21 cellular contexts compared by ENCODE assay signal in genomic region chr13:26305676-26306075, GRCh38. TPM values are rescaled to one million over a fixed set of nuclear protein-coding genes. Genes with fewer than 3 reads are reported as not detected.
A peak's percentile ranks its signal among the peaks of the same experiment; 100 is the strongest.
DNase-seq lines count a peak whose midpoint lies in the region; ATAC-seq, FAIRE-seq and TF ChIP-seq lines count a peak whose summit lies in the region.
"Had no signal": no experiment of that assay in that cellular context is flagged by ENCODE, and none has a peak within 500 bp of the region (broad histone marks: within the 10 kb centered on the region; RNA-seq: fewer than 3 reads in every experiment).

No MANE protein-coding gene starts in this region.

- H3K9me1 ChIP-seq in K562 (ENCODE audit: control insufficient read depth, insufficient read depth, low read length): no peaks in the 10 kb centered on the region

- DNase-seq in activated T-cell treated with anti-CD3 and anti-CD28 coated beads, Interleukin-2, amount 50 U/mL, for 72 hours: no peak
- no peak for DNase-seq in activated T-cell treated with anti-CD3 and anti-CD28 coated beads for 4 hours
- DNase-seq in natural killer cell: no peak
- DNase-seq in natural killer cell treated with Interleukin-12 subunit alpha and Interleukin-12 subunit beta and Interleukin-15 and Interleukin-18, amount 100 ng/mL, for 72 hours (ENCODE audit: low spot score): no peak
- no peak for DNase-seq in K562 (ENCODE audit: extremely low read depth in 1 of 4, low spot score in 3 of 4)
- no peak for DNase-seq in small intestine
- no peak for DNase-seq in osteoblast (ENCODE audit: insufficient read length, low spot score, missing footprints)
- DNase-seq: AML-193; Caco-2; Calu3; CD4-positive, alpha-beta T cell; CD8-positive, alpha-beta T cell; DMS79 treated with DMSO at 0.1 percent for 48 hours; GF-D8 had no signal

- peaks cover 23% of the 10 kb centered on the region for H3K4me1 Mint-ChIP-seq in activated T-cell treated with anti-CD3 and anti-CD28 coated beads, Interleukin-2, amount 50 U/mL, for 72 hours (ENCODE audit: low read depth)
- H3K4me1 Mint-ChIP-seq in natural killer cell: peaks cover 42 to 65% of the 10 kb centered on the region in 2 donors
- peaks cover 23 to 30% of the 10 kb centered on the region in 2 donors for H3K4me1 Mint-ChIP-seq in natural killer cell treated with Interleukin-12 subunit alpha and Interleukin-12 subunit beta and Interleukin-15 and Interleukin-18, amount 100 ng/mL, for 72 hours (ENCODE audit: low read depth in 2 of 2)

- H4K20me1 ChIP-seq in K562 (replicated peaks; ENCODE audit: control insufficient read depth, insufficient read depth, low read length) (no peaks in the 10 kb centered on the region; the same call in 1 of the 2 replicates), osteoblast (ENCODE audit: insufficient read depth, low read length) (peaks cover 3% of the 10 kb centered on the region)

- intact Hi-C loops in natural killer cell (cut with micrococcal nuclease) (no loop called here), K562 (cut with micrococcal nuclease) (no loop called here)

- POLR2A ChIA-PET in K562 (lab: Yijun Ruan, JAX): no interaction called here

- TF ChIP-seq CTCF in natural killer cell (IDR thresholded peaks at IDR 0.05) (no peak), K562 (IDR thresholded peaks at IDR 0.05 in 2 of 3, conservative IDR thresholded peaks at IDR 0.05 in 1 of 3; ENCODE audit: insufficient read depth in 2 of 3, low read depth in 1 of 3, low read length in 3 of 3) (no peak), osteoblast (IDR thresholded peaks at IDR 0.05; ENCODE audit: extremely low read depth, low read depth, low read length) (no peak)

- H3K27ac Mint-ChIP-seq in activated T-cell treated with anti-CD3 and anti-CD28 coated beads, Interleukin-2, amount 50 U/mL, for 72 hours: peak overlapping the region; percentile 88
- peak overlapping the region in 1 of 2 donors; percentile 7 for H3K27ac Mint-ChIP-seq in natural killer cell
- no peak overlapping the region for H3K27ac Mint-ChIP-seq in natural killer cell treated with Interleukin-12 subunit alpha and Interleukin-12 subunit beta and Interleukin-15 and Interleukin-18, amount 100 ng/mL, for 72 hours
- H3K27ac Mint-ChIP-seq: B cell; CD4-positive, alpha-beta T cell; CD8-positive, alpha-beta T cell had no signal

- H2AFZ ChIP-seq in K562 (ENCODE audit: low read depth, low read length): no peak overlapping the region
- H2AFZ ChIP-seq in osteoblast (ENCODE audit: low read length): no peak overlapping the region

- H3K27me3 ChIP-seq in K562 (ENCODE audit: control insufficient read depth in 2 of 2, insufficient read depth in 2 of 2, low read length in 2 of 2): no peaks in the 10 kb centered on the region
- H3K27me3 ChIP-seq in small intestine (ENCODE audit: control insufficient read depth in 2 of 2, insufficient read depth in 2 of 2, low read length in 2 of 2): no peaks in the 10 kb centered on the region
- H3K27me3 ChIP-seq in osteoblast (ENCODE audit: insufficient read depth, low read length): no peaks in the 10 kb centered on the region
- H3K27me3 ChIP-seq: BLaER1 treated with 17β-estradiol and CSF1 and Interleukin-3, amounts not matched to agents 10 nM and 100 nM had no signal

- H3K4me3 ChIP-seq in K562 (no peak overlapping the region), small intestine (ENCODE audit: low read depth in 1 of 2, low read length in 2 of 2) (no peak overlapping the region), osteoblast (ENCODE audit: insufficient read depth, low read length) (no peak overlapping the region)
- H3K4me3 ChIP-seq: A549; BLaER1 treated with 17β-estradiol and CSF1 and Interleukin-3, amounts not matched to agents 10 nM and 100 nM had no signal

- peaks cover 0 to 4% of the 10 kb centered on the region in 2 donors for H3K36me3 Mint-ChIP-seq in activated T-cell treated with anti-CD3 and anti-CD28 coated beads, Interleukin-2, amount 50 U/mL, for 72 hours (ENCODE audit: insufficient read depth in 2 of 2)
- H3K36me3 Mint-ChIP-seq in natural killer cell: no peaks in the 10 kb centered on the region
- no peaks in the 10 kb centered on the region for H3K36me3 Mint-ChIP-seq in natural killer cell treated with Interleukin-12 subunit alpha and Interleukin-12 subunit beta and Interleukin-15 and Interleukin-18, amount 100 ng/mL, for 72 hours

- no peaks in the 10 kb centered on the region for H3K9me3 ChIP-seq in K562 (replicated peaks; ENCODE audit: control insufficient read depth, insufficient read depth, low read depth, low read length)
- H3K9me3 ChIP-seq in small intestine (ENCODE audit: control insufficient read depth, low read depth): no peaks in the 10 kb centered on the region
- no peaks in the 10 kb centered on the region for H3K9me3 ChIP-seq in osteoblast (ENCODE audit: low read depth, low read length)
- H3K9me3 ChIP-seq: A549, Caco-2 had no signal

- H3K36me3 ChIP-seq in K562 (ENCODE audit: control insufficient read depth, insufficient read depth, low read length): no peaks in the 10 kb centered on the region
- no peaks in the 10 kb centered on the region for H3K36me3 ChIP-seq in small intestine (ENCODE audit: control insufficient read depth in 2 of 2, insufficient read depth in 2 of 2, low read length in 2 of 2)
- no peaks in the 10 kb centered on the region for H3K36me3 ChIP-seq in osteoblast (ENCODE audit: insufficient read depth, low read length)

- H3K4me1 ChIP-seq in K562 (replicated peaks in 1 of 2; ENCODE audit: control insufficient read depth in 2 of 2, insufficient read depth in 2 of 2, low read length in 2 of 2) (no peaks in the 10 kb centered on the region; a peak in 1 of 5 replicates), small intestine (ENCODE audit: control insufficient read depth in 2 of 2, insufficient read depth in 1 of 2, low read depth in 1 of 2, low read length in 1 of 2) (no peaks in the 10 kb centered on the region), osteoblast (ENCODE audit: insufficient read depth, low read length) (peaks cover 3% of the 10 kb centered on the region)
- H3K4me1 ChIP-seq: Caco-2 had no signal

- no peak for ATAC-seq in activated T-cell treated with anti-CD3 and anti-CD28 coated beads, Interleukin-2, amount 50 U/mL, for 72 hours (replicated peaks in 1 of 2)
- ATAC-seq in natural killer cell: no peak
- no peak for ATAC-seq in natural killer cell treated with Interleukin-12 subunit alpha and Interleukin-12 subunit beta and Interleukin-15 and Interleukin-18, amount 100 ng/mL, for 72 hours
- no peak for ATAC-seq in K562
- no peak for ATAC-seq in GM18861 (IDR thresholded peaks at IDR 0.05; ENCODE audit: unreplicated experiment)
- ATAC-seq: A549; CD8-positive, alpha-beta T cell had no signal

- TF ChIP-seq POLR2A in K562 (conservative IDR thresholded peaks at IDR 0.05): no peak

- no TSS peak for BruUV-seq in K562 (replicated peaks; lab: Mats Ljungman, UMichigan)

- H3K9ac ChIP-seq in K562 (ENCODE audit: insufficient read depth in 1 of 2, low read depth in 2 of 2, low read length in 2 of 2): no peak overlapping the region
- H3K9ac ChIP-seq: BLaER1 treated with 17β-estradiol and CSF1 and Interleukin-3, amounts not matched to agents 10 nM and 100 nM had no signal

- no peak for TF ChIP-seq RAD21 in K562 (CRISPR knock-in tag; conservative IDR thresholded peaks at IDR 0.05 in 1 of 2, IDR thresholded peaks at IDR 0.05 in 1 of 2)

- in situ Hi-C loops in K562 (cut with MboI): no loop called here

- no peaks in the 10 kb centered on the region for H3K9me3 Mint-ChIP-seq in activated T-cell treated with anti-CD3 and anti-CD28 coated beads, Interleukin-2, amount 50 U/mL, for 72 hours
- H3K9me3 Mint-ChIP-seq in natural killer cell: no peaks in the 10 kb centered on the region
- H3K9me3 Mint-ChIP-seq in natural killer cell treated with Interleukin-12 subunit alpha and Interleukin-12 subunit beta and Interleukin-15 and Interleukin-18, amount 100 ng/mL, for 72 hours: peaks cover 3% of the 10 kb centered on the region
- H3K9me3 Mint-ChIP-seq: CD8-positive, alpha-beta T cell had no signal

- no peaks in the 10 kb centered on the region for H3K27me3 Mint-ChIP-seq in activated T-cell treated with anti-CD3 and anti-CD28 coated beads, Interleukin-2, amount 50 U/mL, for 72 hours (ENCODE audit: low read depth)
- H3K27me3 Mint-ChIP-seq in natural killer cell (ENCODE audit: low read depth in 2 of 2): no peaks in the 10 kb centered on the region
- no peaks in the 10 kb centered on the region for H3K27me3 Mint-ChIP-seq in natural killer cell treated with Interleukin-12 subunit alpha and Interleukin-12 subunit beta and Interleukin-15 and Interleukin-18, amount 100 ng/mL, for 72 hours
- H3K27me3 Mint-ChIP-seq: B cell; CD4-positive, alpha-beta T cell had no signal

- no peak for TF ChIP-seq EP300 in K562 (IDR thresholded peaks at IDR 0.05; ENCODE audit: low read length)

- CTCF ChIA-PET in K562 (lab: Yijun Ruan, JAX; ENCODE audit: low intra/inter-chr PET ratio): no interaction called here

- no peak for FAIRE-seq in K562 (lab: Jason Lieb, UNC)
- FAIRE-seq in small intestine (lab: Jason Lieb, UNC): peak; percentile 5
- FAIRE-seq: A549, GM12891 had no signal

- H3K4me2 ChIP-seq in K562 (ENCODE audit: insufficient read depth, low read length) (no peak overlapping the region), osteoblast (ENCODE audit: insufficient read depth, low read length) (no peak overlapping the region)
- H3K4me2 ChIP-seq: A549; BLaER1 treated with 17β-estradiol and CSF1 and Interleukin-3, amounts not matched to agents 10 nM and 100 nM had no signal

- WGBS in K562 (ENCODE audit: insufficient coverage, low coverage, missing lambda C conversion rate): 73% methylated on average over 1 of the region's 1 CpG
- 51 to 81% (median 58%) methylated on average over 1 of the region's 1 CpG for WGBS in small intestine, 3 donors

- H3K79me2 ChIP-seq in K562 (ENCODE audit: control insufficient read depth, insufficient read depth, low read length) (peaks cover 15% of the 10 kb centered on the region), osteoblast (ENCODE audit: insufficient read depth, low read length) (peaks cover 66% of the 10 kb centered on the region)

- H3K4me3 Mint-ChIP-seq in activated T-cell treated with anti-CD3 and anti-CD28 coated beads, Interleukin-2, amount 50 U/mL, for 72 hours: no peak overlapping the region
- peak overlapping the region; percentile 6 for H3K4me3 Mint-ChIP-seq in natural killer cell
- no peak overlapping the region for H3K4me3 Mint-ChIP-seq in natural killer cell treated with Interleukin-12 subunit alpha and Interleukin-12 subunit beta and Interleukin-15 and Interleukin-18, amount 100 ng/mL, for 72 hours
- H3K4me3 Mint-ChIP-seq: B cell; CD4-positive, alpha-beta T cell; CD8-positive, alpha-beta T cell had no signal

- H3K27ac ChIP-seq in K562 (ENCODE audit: extremely low read depth, low read depth, low read length) (no peak overlapping the region), small intestine (ENCODE audit: low read depth in 1 of 2, low read length in 1 of 2) (no peak overlapping the region), osteoblast (ENCODE audit: low read depth, low read length) (no peak overlapping the region)
- H3K27ac ChIP-seq: 22Rv1; A549; BLaER1 treated with 17β-estradiol and CSF1 and Interleukin-3, amounts not matched to agents 10 nM and 100 nM; C4-2B had no signal

RNA-seq across cellular contexts. Expression of gene CDK8, which starts 51.7 kb away (rescaled TPM):
- total RNA-seq in activated T-cell treated with anti-CD3 and anti-CD28 coated beads, Interleukin-2, amount 50 U/mL, for 72 hours: 10 to 100 TPM; 21.3 to 25.1 TPM
- 10 to 100 TPM in 2 of 3 donors, 1 to 10 TPM in 1; 10.0 to 13.1 (median 10.9) TPM for total RNA-seq in natural killer cell
- total RNA-seq in natural killer cell treated with Interleukin-12 subunit alpha and Interleukin-12 subunit beta and Interleukin-15 and Interleukin-18, amount 100 ng/mL, for 72 hours: 10 to 100 TPM; 16.3 to 17.0 TPM
- total RNA-seq in K562 (2011; cell fraction: chromatin; rRNA removed; ENCODE audit: low replicate concordance): 5.1 and 10.8 TPM in 2 replicates
- 5.0 and 5.3 TPM in 2 replicates for total RNA-seq in K562 (2011; cell fraction: nucleolus; rRNA removed)
- total RNA-seq in K562 (2011; cell fraction: nucleoplasm; rRNA removed): 7.4 and 13.5 TPM in 2 replicates
- total RNA-seq in K562 (2014; rRNA removed): 14.4 and 16.0 TPM in 2 replicates
- total RNA-seq in K562 (2014; rRNA removed; fragmentation: Illumina TruSeq; extraction: Trizol): 20.3 and 21.2 TPM in 2 replicates
- total RNA-seq in K562 (2015; rRNA removed; fragmentation: Illumina TruSeq; extraction: Trizol): 20.3 and 20.9 TPM in 2 replicates
- total RNA-seq in K562 (2021): 21.6 and 24.2 TPM in 2 replicates
- 24.9 and 26.5 TPM in 2 replicates for polyA plus RNA-seq in K562 (2011; rRNA removed)
- polyA plus RNA-seq in K562 (2011; cell fraction: cytosol; rRNA removed): 14.9 and 23.2 TPM in 2 replicates
- polyA plus RNA-seq in K562 (2011; cell fraction: nucleus; rRNA removed): 14.6 and 20.1 TPM in 2 replicates
- 20.8 and 25.5 TPM in 2 replicates for polyA plus RNA-seq in K562 (2012)
- 26.7 and 33.7 TPM in 2 replicates for polyA plus RNA-seq in K562 (2014; fragmentation: Illumina TruSeq; extraction: Trizol)
- 10 to 100 TPM; 11.3 to 14.7 TPM for polyA plus RNA-seq in K562 (2014; fragmentation: Nextera tagmentation; extraction: Ambion mirVana)
- 16.9 and 20.3 TPM in 2 replicates for polyA plus RNA-seq in K562 (2014; rRNA removed)
- 37.0 and 43.2 TPM in 2 replicates for polyA minus RNA-seq in K562 (2011; rRNA and poly(A)+ RNA removed)
- polyA minus RNA-seq in K562 (2011; cell fraction: cytosol; rRNA and poly(A)+ RNA removed): 13.2 and 14.0 TPM in 2 replicates
- 6.9 and 9.2 TPM in 2 replicates for polyA minus RNA-seq in K562 (2011; cell fraction: nucleus; rRNA and poly(A)+ RNA removed)
- polyA plus RNA-seq in small intestine: 10 to 100 TPM; 16.8 to 29.7 (median 29.2) TPM
- total RNA-seq in osteoblast: 17.7 and 20.0 TPM in 2 replicates
